In the genomic region with DNA sequence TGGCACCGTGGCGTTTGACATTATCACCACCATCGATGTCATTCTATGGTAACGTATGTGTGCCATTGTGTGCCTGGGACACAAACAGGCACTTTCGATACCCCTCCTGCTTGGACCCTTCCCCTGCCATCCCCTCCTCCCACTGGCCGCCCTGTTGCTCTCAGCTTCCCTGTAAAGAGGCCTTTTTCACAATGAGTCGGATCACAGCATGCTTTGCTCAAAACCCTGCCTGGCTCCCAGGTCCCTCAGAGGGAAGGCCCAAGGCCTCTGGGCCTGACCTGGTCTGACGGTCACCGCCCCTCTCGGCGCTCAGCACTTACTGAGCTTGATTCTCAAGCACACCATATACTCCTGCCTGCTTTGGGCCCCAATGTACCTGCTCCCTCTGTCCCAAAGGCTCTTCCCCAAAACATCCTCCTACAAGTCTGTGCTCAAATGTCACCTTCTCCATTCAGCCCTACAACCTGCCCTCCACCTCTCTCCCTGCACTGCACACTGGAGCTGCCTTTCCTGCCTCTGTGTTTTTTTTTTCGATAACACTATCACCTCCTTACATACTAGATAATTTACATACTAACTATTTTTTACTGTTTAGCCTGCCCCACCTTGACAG, we compare ENCODE assay signal across 20 cellular contexts.
A peak's percentile ranks its signal among the peaks of the same experiment; 100 is the strongest.
DNase-seq lines count a peak whose midpoint lies in the region; ATAC-seq and TF ChIP-seq lines count a peak whose summit lies in the region.
"Had no signal": no experiment of that assay in that cellular context is flagged by ENCODE, and none has a peak within 500 bp of the region (broad histone marks: within the 10 kb centered on the region; RNA-seq: fewer than 3 reads in every experiment).

No MANE protein-coding gene starts in this region.

- CTCF ChIA-PET in Caco-2 (lab: Charles Lee) = no interaction called here

- DNase-seq in Caco-2 (no peak), HFFc6 (no peak), T-helper 17 cell (no peak), neural progenitor cell (ENCODE audit: low spot score) (no peak), NCI-H2196 (lab: John Stamatoyannopoulos, UW; ENCODE audit: unreplicated experiment) (no peak)
- no peak for DNase-seq in activated T-cell treated with anti-CD3 and anti-CD28 coated beads, Interleukin-2, amount 50 U/mL, for 1 hour
- no peak for DNase-seq in activated CD4-positive, alpha-beta T cell treated with anti-CD3 and anti-CD28 coated beads, Interleukin-2, amount 50 U/mL, for 1 hour
- DNase-seq: CD4-positive, alpha-beta memory T cell; DMS53; EL; GM23248; HCEC 1CT; MM.1S; NCI-H1092 treated with DMSO at 0.1 percent for 48 hours; NCI-H2081; NCI-H2171 treated with DMSO at 0.1 percent for 48 hours; NCI-H446 treated with DMSO at 0.1 percent for 48 hours; OCI-M1 had no signal

- H3K27me3 Mint-ChIP-seq in Caco-2 (ENCODE audit: insufficient read depth, unreplicated experiment) (no peaks in the 10 kb centered on the region), HFFc6 (ENCODE audit: insufficient read depth) (no peaks in the 10 kb centered on the region; the same call in 1 of the 2 replicates), T-helper 17 cell (peaks cover 11% of the 10 kb centered on the region), neural progenitor cell (ENCODE audit: insufficient read depth, low read depth) (peaks cover 9% of the 10 kb centered on the region)

- no peak for TF ChIP-seq CTCF in Caco-2 (IDR thresholded peaks at IDR 0.05; ENCODE audit: insufficient read depth in 1 of 2, low read depth in 1 of 2, low read length in 1 of 2, severe bottlenecking in 1 of 2, unreplicated experiment in 1 of 2)
- no peak for TF ChIP-seq CTCF in HFFc6 (IDR thresholded peaks at IDR 0.05)
- no peak for TF ChIP-seq CTCF in neural progenitor cell (IDR thresholded peaks at IDR 0.05)

- H3F3A ChIP-seq in neural progenitor cell (ENCODE audit: low read depth) = no peaks in the 10 kb centered on the region

- H3K4me1 Mint-ChIP-seq in Caco-2 (ENCODE audit: low read depth, unreplicated experiment) (peaks cover 61% of the 10 kb centered on the region), HFFc6 (ENCODE audit: low read depth) (peaks cover 58% of the 10 kb centered on the region), T-helper 17 cell (peaks cover 25% of the 10 kb centered on the region), neural progenitor cell (peaks cover 10% of the 10 kb centered on the region)

- no TSS peak for BruUV-seq in Caco-2 (replicated peaks; lab: Mats Ljungman, UMichigan)

- no peak for ATAC-seq in T-helper 17 cell
- no peak for ATAC-seq in GM21619 (IDR thresholded peaks at IDR 0.05; ENCODE audit: unreplicated experiment)

- no peaks in the 10 kb centered on the region for H3K9me3 Mint-ChIP-seq in Caco-2 (ENCODE audit: unreplicated experiment)
- H3K9me3 Mint-ChIP-seq in HFFc6 = no peaks in the 10 kb centered on the region
- no peaks in the 10 kb centered on the region for H3K9me3 Mint-ChIP-seq in neural progenitor cell

- H3K27ac Mint-ChIP-seq in Caco-2 (ENCODE audit: unreplicated experiment) (peak overlapping the region; percentile 60), HFFc6 (peak overlapping the region; percentile 42; the same call in 1 of the 2 replicates), T-helper 17 cell (peak overlapping the region; percentile 32), neural progenitor cell (peak overlapping the region; percentile 84)

- no peaks in the 10 kb centered on the region for H3K9me3 ChIP-seq in Caco-2
- H3K9me3 ChIP-seq in T-helper 17 cell (ENCODE audit: control insufficient read depth, low read length, poor library complexity, severe bottlenecking) = no peaks in the 10 kb centered on the region
- H3K9me3 ChIP-seq in neural progenitor cell (ENCODE audit: low read depth) = no peaks in the 10 kb centered on the region
- H3K9me3 ChIP-seq: SJSA1 had no signal

- H3K4me3 ChIP-seq in Caco-2 (ENCODE audit: low read depth, low read length) (no peak overlapping the region), neural progenitor cell (no peak overlapping the region)
- H3K4me3 ChIP-seq: GM23248, SJSA1 had no signal

- no peak overlapping the region for H3K4me2 ChIP-seq in neural progenitor cell

- H2AFZ ChIP-seq in neural progenitor cell (replicated peaks) = peak overlapping the region; percentile 8
- H2AFZ ChIP-seq: GM23248 had no signal

- H3K36me3 ChIP-seq in Caco-2 (ENCODE audit: control insufficient read depth, insufficient read depth, low read length) (no peaks in the 10 kb centered on the region), neural progenitor cell (no peaks in the 10 kb centered on the region)
- H3K36me3 ChIP-seq: SJSA1 had no signal

- no peaks in the 10 kb centered on the region for H3K79me2 ChIP-seq in neural progenitor cell (ENCODE audit: low read depth)

- H3K27ac ChIP-seq in neural progenitor cell = no peak overlapping the region
- H3K27ac ChIP-seq: GM23248, SJSA1 had no signal

- no peak overlapping the region for H3K4me3 Mint-ChIP-seq in Caco-2 (ENCODE audit: unreplicated experiment)
- H3K4me3 Mint-ChIP-seq in HFFc6 = no peak overlapping the region
- H3K4me3 Mint-ChIP-seq in T-helper 17 cell = peak overlapping the region; percentile 16
- H3K4me3 Mint-ChIP-seq in neural progenitor cell = no peak overlapping the region

- H3K9ac ChIP-seq in neural progenitor cell = no peak overlapping the region
- H3K9ac ChIP-seq: GM23248 had no signal

- POLR2A ChIA-PET in Caco-2 (lab: Charles Lee) = no interaction called here

- no peaks in the 10 kb centered on the region for H4K20me1 ChIP-seq in neural progenitor cell (ENCODE audit: low read depth)

- no peaks in the 10 kb centered on the region for H3K27me3 ChIP-seq in Caco-2 (replicated peaks; ENCODE audit: control insufficient read depth, insufficient read depth, low read length)
- H3K27me3 ChIP-seq in neural progenitor cell = no peaks in the 10 kb centered on the region
- H3K27me3 ChIP-seq: SJSA1 had no signal

- intact Hi-C loops in Caco-2 (cut with micrococcal nuclease; ENCODE audit: unreplicated experiment) = no loop called here

- H3K36me3 Mint-ChIP-seq in Caco-2 (ENCODE audit: insufficient read depth, unreplicated experiment) (peaks cover 31% of the 10 kb centered on the region), HFFc6 (ENCODE audit: low read depth) (no peaks in the 10 kb centered on the region), T-helper 17 cell (ENCODE audit: low read depth) (no peaks in the 10 kb centered on the region), neural progenitor cell (no peaks in the 10 kb centered on the region)
- H3K36me3 Mint-ChIP-seq: CD4-positive, alpha-beta memory T cell had no signal

- H3K4me1 ChIP-seq in Caco-2 = peaks cover 62% of the 10 kb centered on the region
- H3K4me1 ChIP-seq in neural progenitor cell = peaks cover 4% of the 10 kb centered on the region

Comparison
In these comparisons a context has a peak if more than half of its experiments do, and no peak if none do; other contexts are left out.
1. H3K27ac Mint-ChIP-seq: peak in every context shown above with its lines; median percentile 84 in neural progenitor cell; 60 in Caco-2; 42 in HFFc6; 32 in T-helper 17 cell.